29 cellular contexts compared by ENCODE assay signal in genomic region chr7:88328787-88329186, GRCh38. TPM values are rescaled to one million over a fixed set of nuclear protein-coding genes. Genes with fewer than 3 reads are reported as not detected.
DNase-seq lines count a peak whose midpoint lies in the region; ATAC-seq, FAIRE-seq and TF ChIP-seq lines count a peak whose summit lies in the region.
"Had no signal": no experiment of that assay in that cellular context is flagged by ENCODE, and none has a peak within 500 bp of the region (broad histone marks: within the 10 kb centered on the region; RNA-seq: fewer than 3 reads in every experiment).

No MANE protein-coding gene starts in this region.

- ATAC-seq in HG02610 (IDR thresholded peaks at IDR 0.05; ENCODE audit: unreplicated experiment) (peak; percentile 39), GM12878 (peak; percentile 42; the same call in 2 of the 3 replicates)
- no peak for ATAC-seq in naive thymus-derived CD4-positive, alpha-beta T cell
- ATAC-seq: right cardiac atrium; stimulated activated naive CD8-positive, alpha-beta T cell treated with anti-CD3 and anti-CD28 coated beads, Interleukin-15, amount 100 ng/mL, for 72 hours had no signal

- H4K20me1 ChIP-seq in GM12878 (ENCODE audit: control insufficient read depth, insufficient read depth) = no peaks in the 10 kb centered on the region

- H3K79me2 ChIP-seq in GM12878 (ENCODE audit: control insufficient read depth, insufficient read depth, low read length) = no peaks in the 10 kb centered on the region

- peak; percentile 38 to 50 for DNase-seq in AML-193 (lab: John Stamatoyannopoulos, UW)
- peak; percentile 83 for DNase-seq in MV-4-11 (lab: John Stamatoyannopoulos, UW)
- DNase-seq in GM12878 (ENCODE audit: low read depth, low spot score) = no peak
- no peak for DNase-seq in vagina (ENCODE audit: extremely low spot score in 2 of 2)
- DNase-seq in naive thymus-derived CD4-positive, alpha-beta T cell = no peak
- DNase-seq in WERI-Rb-1 = no peak
- DNase-seq in central memory CD4-positive, alpha-beta T cell = no peak
- DNase-seq: activated CD4-positive, alpha-beta T cell treated with anti-CD3 and anti-CD28 coated beads for 1 hour; activated naive CD4-positive, alpha-beta T cell treated with anti-CD3 and anti-CD28 coated beads for 36 hours; activated T-cell treated with anti-CD3 and anti-CD28 coated beads, Interleukin-2, amount 50 U/mL, for 48 hours; amygdala; Caco-2; head of caudate nucleus; left cardiac atrium; mesenchymal stem cell; NCI-H1417 treated with DMSO at 0.1 percent for 48 hours; NCI-H510A treated with DMSO at 0.1 percent for 48 hours; NK-92 treated with Interleukin-12 subunit alpha and Interleukin-12 subunit beta, amount 100 ng/mL, for 24 hours; right cardiac atrium; stimulated activated naive CD8-positive, alpha-beta T cell treated with anti-CD3 and anti-CD28 coated beads, Interleukin-15, amount 100 ng/mL, for 72 hours; SW 1271; tibial artery had no signal

- no peak for TF ChIP-seq EP300 in GM12878 (IDR thresholded peaks at IDR 0.05; ENCODE audit: borderline replicate concordance in 1 of 2, control insufficient read depth in 1 of 2, low read depth in 2 of 2, low read length in 2 of 2)

- POLR2A ChIA-PET in GM12878 (lab: Charles Lee) = no interaction called here
- POLR2A ChIA-PET in naive thymus-derived CD4-positive, alpha-beta T cell (lab: Charles Lee) = no interaction called here

- SMC1A ChIA-PET in GM12878 (lab: Charles Lee; ENCODE audit: uncharacterized antibody, unreplicated experiment) = no interaction called here

- RAD21 ChIA-PET in GM12878 (lab: Charles Lee; ENCODE audit: unreplicated experiment) = no interaction called here

- peaks cover 0 to 6% (median 0%) of the 10 kb centered on the region in 5 donors for H3K27me3 Mint-ChIP-seq in naive thymus-derived CD4-positive, alpha-beta T cell
- H3K27me3 Mint-ChIP-seq: B cell; dendritic cell treated with granulocyte-macrophage colony-stimulating factor and Interleukin-4, amounts not matched to agents 40 ng/mL and 50 ng/mL, for 4 days had no signal

- no peak overlapping the region for H3K4me3 ChIP-seq in GM12878
- H3K4me3 ChIP-seq in vagina = no peak overlapping the region
- no peak overlapping the region for H3K4me3 ChIP-seq in naive thymus-derived CD4-positive, alpha-beta T cell (ENCODE audit: low read length)
- no peak overlapping the region for H3K4me3 ChIP-seq in WERI-Rb-1 (ENCODE audit: low read depth, low read length)
- H3K4me3 ChIP-seq: HAP-1, tibial artery had no signal

- TF ChIP-seq CTCF in GM12878 (IDR thresholded peaks at IDR 0.05 in 2 of 3, conservative IDR thresholded peaks at IDR 0.05 in 1 of 3; ENCODE audit: control insufficient read depth in 2 of 3, extremely low read depth in 1 of 3, insufficient read depth in 1 of 3, low read depth in 3 of 3, low read length in 3 of 3) = no peak
- no peak for TF ChIP-seq CTCF in vagina (IDR thresholded peaks at IDR 0.05)
- TF ChIP-seq CTCF in WERI-Rb-1 (IDR thresholded peaks at IDR 0.05; ENCODE audit: low read depth, low read length) = no peak

- no peak overlapping the region for H2AFZ ChIP-seq in GM12878 (ENCODE audit: control insufficient read depth, low read depth, low read length)

- no TSS peak for BruUV-seq in GM12878 (replicated peaks; lab: Mats Ljungman, UMichigan)

- no peak overlapping the region for H3K27ac Mint-ChIP-seq in naive thymus-derived CD4-positive, alpha-beta T cell
- H3K27ac Mint-ChIP-seq: activated naive CD4-positive, alpha-beta T cell treated with anti-CD3 and anti-CD28 coated beads for 36 hours; B cell; dendritic cell treated with granulocyte-macrophage colony-stimulating factor and Interleukin-4, amounts not matched to agents 40 ng/mL and 50 ng/mL, for 4 days; stimulated activated naive CD8-positive, alpha-beta T cell treated with anti-CD3 and anti-CD28 coated beads, Interleukin-15, amount 100 ng/mL, for 72 hours had no signal

- TF ChIP-seq RAD21 in GM12878 (IDR thresholded peaks at IDR 0.05; ENCODE audit: insufficient read depth, low read depth, low read length) = no peak

- intact Hi-C loops in GM12878 (cut with micrococcal nuclease; ENCODE audit: unreplicated experiment) = no loop called here
- intact Hi-C loops in vagina (cut with DNase I) = no loop called here
- intact Hi-C loops in naive thymus-derived CD4-positive, alpha-beta T cell (cut with micrococcal nuclease) = no loop called here

- H3K4me1 ChIP-seq in GM12878 (ENCODE audit: control insufficient read depth, insufficient read depth, low read length) (no peaks in the 10 kb centered on the region), vagina (no peaks in the 10 kb centered on the region)
- no peaks in the 10 kb centered on the region for H3K4me1 ChIP-seq in naive thymus-derived CD4-positive, alpha-beta T cell (ENCODE audit: control insufficient read depth in 2 of 2, insufficient read depth in 2 of 2, low read length in 2 of 2)
- H3K4me1 ChIP-seq: Caco-2, HAP-1, tibial artery had no signal

- in situ Hi-C loops in GM12878 (cut with MboI) = no loop called here

- no peak overlapping the region for H3K4me2 ChIP-seq in GM12878 (ENCODE audit: control insufficient read depth, insufficient read depth)

- no peak overlapping the region for H3K9ac ChIP-seq in GM12878 (ENCODE audit: control insufficient read depth, insufficient read depth, low read length)

- H3K36me3 ChIP-seq in GM12878 (ENCODE audit: control insufficient read depth in 2 of 2, insufficient read depth in 2 of 2, low read length in 1 of 2) (no peaks in the 10 kb centered on the region), vagina (no peaks in the 10 kb centered on the region), WERI-Rb-1 (no peaks in the 10 kb centered on the region)
- no peaks in the 10 kb centered on the region for H3K36me3 ChIP-seq in naive thymus-derived CD4-positive, alpha-beta T cell (ENCODE audit: control insufficient read depth in 2 of 3, insufficient read depth in 3 of 3, low read length in 3 of 3)
- H3K36me3 ChIP-seq: HAP-1, tibial artery had no signal

- no peak for TF ChIP-seq POLR2A in GM12878 (IDR thresholded peaks at IDR 0.05; ENCODE audit: low read depth, low read length)
- no peak for TF ChIP-seq POLR2A in vagina (IDR thresholded peaks at IDR 0.05)

- H3K36me3 Mint-ChIP-seq in naive thymus-derived CD4-positive, alpha-beta T cell = no peaks in the 10 kb centered on the region

- H3K27me3 ChIP-seq in GM12878 (replicated peaks in 1 of 2; ENCODE audit: control insufficient read depth in 2 of 2, insufficient read depth in 2 of 2, low read length in 1 of 2) = no peaks in the 10 kb centered on the region
- H3K27me3 ChIP-seq in vagina = no peaks in the 10 kb centered on the region
- H3K27me3 ChIP-seq in naive thymus-derived CD4-positive, alpha-beta T cell (ENCODE audit: control insufficient read depth in 2 of 2, insufficient read depth in 2 of 2, low read length in 2 of 2) = no peaks in the 10 kb centered on the region
- no peaks in the 10 kb centered on the region for H3K27me3 ChIP-seq in WERI-Rb-1 (ENCODE audit: insufficient read depth, low read depth, severe bottlenecking)
- H3K27me3 ChIP-seq: tibial artery had no signal

- no peaks in the 10 kb centered on the region for H3K9me3 Mint-ChIP-seq in naive thymus-derived CD4-positive, alpha-beta T cell
- H3K9me3 Mint-ChIP-seq: activated naive CD4-positive, alpha-beta T cell treated with anti-CD3 and anti-CD28 coated beads for 36 hours; dendritic cell treated with granulocyte-macrophage colony-stimulating factor and Interleukin-4, amounts not matched to agents 40 ng/mL and 50 ng/mL, for 4 days had no signal

- H3K9me3 ChIP-seq in GM12878 (replicated peaks; ENCODE audit: control insufficient read depth, insufficient read depth, low read length) = no peaks in the 10 kb centered on the region; the same call in 2 of the 3 replicates
- no peaks in the 10 kb centered on the region for H3K9me3 ChIP-seq in vagina
- H3K9me3 ChIP-seq in naive thymus-derived CD4-positive, alpha-beta T cell (ENCODE audit: control insufficient read depth in 2 of 3, low read length in 3 of 3) = no peaks in the 10 kb centered on the region
- H3K9me3 ChIP-seq in WERI-Rb-1 (ENCODE audit: severe bottlenecking) = no peaks in the 10 kb centered on the region
- H3K9me3 ChIP-seq: Caco-2, HAP-1, tibial artery had no signal

- H3K27ac ChIP-seq in GM12878 (ENCODE audit: control insufficient read depth, insufficient read depth) (no peak overlapping the region), vagina (no peak overlapping the region), WERI-Rb-1 (no peak overlapping the region)
- H3K27ac ChIP-seq in naive thymus-derived CD4-positive, alpha-beta T cell (ENCODE audit: low read depth, low read length) = no peak overlapping the region
- H3K27ac ChIP-seq: tibial artery had no signal

- H3K4me3 Mint-ChIP-seq in naive thymus-derived CD4-positive, alpha-beta T cell = no peak overlapping the region
- H3K4me3 Mint-ChIP-seq: activated naive CD4-positive, alpha-beta T cell treated with anti-CD3 and anti-CD28 coated beads for 36 hours; B cell; dendritic cell treated with granulocyte-macrophage colony-stimulating factor and Interleukin-4, amounts not matched to agents 40 ng/mL and 50 ng/mL, for 4 days; stimulated activated naive CD8-positive, alpha-beta T cell treated with anti-CD3 and anti-CD28 coated beads, Interleukin-15, amount 100 ng/mL, for 72 hours had no signal

- no peaks in the 10 kb centered on the region for H3K4me1 Mint-ChIP-seq in naive thymus-derived CD4-positive, alpha-beta T cell
- H3K4me1 Mint-ChIP-seq: B cell had no signal

- CTCF ChIA-PET in GM12878 (lab: Yijun Ruan, JAX) = no interaction called here
- CTCF ChIA-PET in naive thymus-derived CD4-positive, alpha-beta T cell (lab: Charles Lee) = no interaction called here

- no peak for FAIRE-seq in GM12878 (lab: Jason Lieb, UNC)
- FAIRE-seq: A204.1, TTC549 had no signal

RNA-seq across cellular contexts. Expression of gene STEAP4, which starts 22.1 kb away (rescaled TPM):
- total RNA-seq in GM12878 (2013; cell fraction: nucleolus; rRNA removed) = 0.08 TPM in 1 of 2 replicates, not detected in the other
- total RNA-seq in GM12878 (2014; rRNA removed) = not detected in 2 replicates
- not detected in 2 replicates for total RNA-seq in GM12878 (2014; rRNA removed; fragmentation: Illumina TruSeq; extraction: Trizol)
- 0.05 and 0.13 TPM in 2 replicates for total RNA-seq in GM12878 (2021)
- polyA plus RNA-seq in GM12878 (2011; ENCODE audit: low read depth) = 0.03 TPM
- not detected in 2 replicates for polyA plus RNA-seq in GM12878 (2011; rRNA removed)
- not detected in 2 replicates for polyA plus RNA-seq in GM12878 (2011; cell fraction: cytosol; rRNA removed)
- polyA plus RNA-seq in GM12878 (2011; cell fraction: nucleus; rRNA removed) = not detected in 2 replicates
- not detected in 2 replicates for polyA plus RNA-seq in GM12878 (2012)
- not detected in 2 replicates for polyA plus RNA-seq in GM12878 (2014; fragmentation: Illumina TruSeq; extraction: Trizol)
- not detected for polyA plus RNA-seq in GM12878 (2014; fragmentation: Nextera tagmentation; extraction: Ambion mirVana)
- polyA plus RNA-seq in GM12878 (2014; rRNA removed) = not detected in 2 replicates
- polyA plus RNA-seq in GM12878 (2016; fragmentation: Nextera tagmentation; extraction: Ambion mirVana) = not detected
- polyA minus RNA-seq in GM12878 (2011; rRNA and poly(A)+ RNA removed) = not detected in 2 replicates
- polyA minus RNA-seq in GM12878 (2011; cell fraction: cytosol; rRNA and poly(A)+ RNA removed) = not detected in 2 replicates
- polyA minus RNA-seq in GM12878 (2011; cell fraction: nucleus; rRNA and poly(A)+ RNA removed) = under 0.01 TPM in 1 of 2 replicates, not detected in the other
- 41.7 TPM for total RNA-seq in vagina
- total RNA-seq in naive thymus-derived CD4-positive, alpha-beta T cell = 1 to 10 TPM in 1 of 5 experiments, under 1 TPM in 1, not detected in 3; 0.45 to 6.2 TPM
- not detected for polyA plus RNA-seq in naive thymus-derived CD4-positive, alpha-beta T cell
- total RNA-seq: activated CD8-positive, alpha-beta memory T cell treated with anti-CD3 and anti-CD28 coated beads for 36 hours; activated naive CD4-positive, alpha-beta T cell treated with anti-CD3 and anti-CD28 coated beads for 36 hours; B cell; Caco-2 had no signal

Comparison
In these comparisons a context has a peak if more than half of its experiments do, and no peak if none do; other contexts are left out.
1. DNase-seq: peak in AML-193 (2 of 2) and MV-4-11 (single experiment); none in GM12878 (single experiment), vagina (0 of 2), naive thymus-derived CD4-positive, alpha-beta T cell (0 of 9), WERI-Rb-1 (single experiment) and central memory CD4-positive, alpha-beta T cell (single experiment).